In the genomic region with DNA sequence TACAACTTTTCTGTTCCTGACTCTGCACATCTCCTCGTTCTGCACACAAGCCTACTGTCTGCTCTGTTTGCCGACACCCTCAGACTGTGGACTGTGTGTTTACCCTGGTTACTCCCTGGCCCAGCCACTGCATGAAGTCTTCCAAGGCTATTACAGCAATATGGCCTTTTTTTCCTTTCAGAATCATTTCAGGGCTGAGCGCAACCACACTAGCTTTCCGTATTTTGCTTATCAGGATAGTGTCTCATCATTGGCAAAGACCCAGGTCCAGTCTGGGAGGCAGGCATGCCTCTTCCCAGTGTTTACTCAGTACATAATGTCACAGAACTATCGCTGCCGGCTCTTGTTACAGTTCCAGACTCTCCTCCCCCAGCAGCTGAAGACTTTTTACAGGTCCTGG, we compare ENCODE assay signal across 13 cellular contexts. TPM values are rescaled to one million over a fixed set of nuclear protein-coding genes. Genes with fewer than 3 reads are reported as not detected.
DNase-seq lines count a peak whose midpoint lies in the region; ATAC-seq, FAIRE-seq and TF ChIP-seq lines count a peak whose summit lies in the region.
"Had no signal": no experiment of that assay in that cellular context is flagged by ENCODE, and none has a peak within 500 bp of the region (broad histone marks: within the 10 kb centered on the region; RNA-seq: fewer than 3 reads in every experiment).

No MANE protein-coding gene starts in this region.

- ATAC-seq in sciatic nerve = peak; percentile 97
- ATAC-seq in activated T-helper 17 cell treated with anti-CD3 and anti-CD28 coated beads, Interleukin-2, amount 50 U/mL, for 72 hours (replicated peaks) = no peak
- ATAC-seq: natural killer cell treated with Interleukin-12 subunit alpha and Interleukin-12 subunit beta and Interleukin-15 and Interleukin-18, amount 100 ng/mL, for 72 hours had no signal

- H3K4me1 Mint-ChIP-seq in activated T-helper 17 cell treated with anti-CD3 and anti-CD28 coated beads, Interleukin-2, amount 50 U/mL, for 72 hours = no peaks in the 10 kb centered on the region

- intact Hi-C loops in sciatic nerve (cut with DNase I) = no loop called here

- no peak overlapping the region for H3K4me3 ChIP-seq in coronary artery

- H3K27ac Mint-ChIP-seq in activated T-helper 17 cell treated with anti-CD3 and anti-CD28 coated beads, Interleukin-2, amount 50 U/mL, for 72 hours = no peak overlapping the region
- H3K27ac Mint-ChIP-seq: natural killer cell treated with Interleukin-12 subunit alpha and Interleukin-12 subunit beta and Interleukin-15 and Interleukin-18, amount 100 ng/mL, for 72 hours had no signal

- H3K4me3 Mint-ChIP-seq in activated T-helper 17 cell treated with anti-CD3 and anti-CD28 coated beads, Interleukin-2, amount 50 U/mL, for 72 hours = no peak overlapping the region
- H3K4me3 Mint-ChIP-seq: natural killer cell treated with Interleukin-12 subunit alpha and Interleukin-12 subunit beta and Interleukin-15 and Interleukin-18, amount 100 ng/mL, for 72 hours had no signal

- TF ChIP-seq CTCF in VCaP (conservative IDR thresholded peaks at IDR 0.05) (no peak), coronary artery (IDR thresholded peaks at IDR 0.05) (no peak)

- H3K9me3 Mint-ChIP-seq in activated T-helper 17 cell treated with anti-CD3 and anti-CD28 coated beads, Interleukin-2, amount 50 U/mL, for 72 hours = peaks cover 4% of the 10 kb centered on the region
- H3K9me3 Mint-ChIP-seq: natural killer cell treated with Interleukin-12 subunit alpha and Interleukin-12 subunit beta and Interleukin-15 and Interleukin-18, amount 100 ng/mL, for 72 hours had no signal

- peaks cover 4% of the 10 kb centered on the region for H3K27me3 Mint-ChIP-seq in activated T-helper 17 cell treated with anti-CD3 and anti-CD28 coated beads, Interleukin-2, amount 50 U/mL, for 72 hours
- H3K27me3 Mint-ChIP-seq: natural killer cell treated with Interleukin-12 subunit alpha and Interleukin-12 subunit beta and Interleukin-15 and Interleukin-18, amount 100 ng/mL, for 72 hours had no signal

- peak overlapping the region; percentile 86 for H3K27ac ChIP-seq in VCaP
- peak overlapping the region in 1 of 2 donors; percentile 45 for H3K27ac ChIP-seq in coronary artery

- peak; percentile 58 for FAIRE-seq in islet of Langerhans (lab: Jason Lieb, UNC)
- FAIRE-seq: D721Med, GM18507 had no signal

- in situ Hi-C loops in G401 (cut with HindIII; ENCODE audit: low sequenced_read_pairs) = no loop called here

- H3K36me3 Mint-ChIP-seq in activated T-helper 17 cell treated with anti-CD3 and anti-CD28 coated beads, Interleukin-2, amount 50 U/mL, for 72 hours (ENCODE audit: low read depth) = no peaks in the 10 kb centered on the region
- H3K36me3 Mint-ChIP-seq: natural killer cell treated with Interleukin-12 subunit alpha and Interleukin-12 subunit beta and Interleukin-15 and Interleukin-18, amount 100 ng/mL, for 72 hours had no signal

- DNase-seq in G401 (ENCODE audit: low spot score) = peak; percentile 6
- DNase-seq in sciatic nerve (ENCODE audit: low spot score) = peak; percentile 60
- no peak for DNase-seq in D341Med (ENCODE audit: low spot score)
- DNase-seq in SIG-M5 (lab: John Stamatoyannopoulos, UW) = no peak
- no peak for DNase-seq in coronary artery (ENCODE audit: low spot score)
- DNase-seq: activated T-cell treated with anti-CD3 and anti-CD28 coated beads, Interleukin-2, amount 50 U/mL, for 48 hours; cerebellar nuclear complex had no signal

RNA-seq across cellular contexts. Expression of gene DNAH9, which starts 10.1 kb away (rescaled TPM):
- total RNA-seq in G401 (2014; rRNA removed; shearing (Covaris generic)) = not detected in 2 replicates
- 0.98 TPM for total RNA-seq in sciatic nerve
- total RNA-seq in activated T-helper 17 cell treated with anti-CD3 and anti-CD28 coated beads, Interleukin-2, amount 50 U/mL, for 72 hours = not detected
- total RNA-seq: natural killer cell treated with Interleukin-12 subunit alpha and Interleukin-12 subunit beta and Interleukin-15 and Interleukin-18, amount 100 ng/mL, for 72 hours had no signal

Comparison
In these comparisons a context has a peak if more than half of its experiments do, and no peak if none do; other contexts are left out.
1. DNase-seq: peak in G401 (single experiment) and sciatic nerve (single experiment); none in D341Med (single experiment), SIG-M5 (single experiment) and coronary artery (single experiment).